In genomic region chr3:121995190-121996137, GRCh38 we compare ENCODE assay signal across 8 cellular contexts. TPM values are rescaled to one million over a fixed set of nuclear protein-coding genes. Genes with fewer than 3 reads are reported as not detected.
DNase-seq lines count a peak whose midpoint lies in the region; ATAC-seq and TF ChIP-seq lines count a peak whose summit lies in the region.

No MANE protein-coding gene starts in this region.

- TF ChIP-seq CTCF in ascending aorta (IDR thresholded peaks at IDR 0.05) (peak in 1 of 3 experiments; percentile 18), smooth muscle cell (IDR thresholded peaks at IDR 0.05; ENCODE audit: borderline replicate concordance, insufficient read depth, poor library complexity, severe bottlenecking) (peak; percentile 34)

- no peaks in the 10 kb centered on the region for H4K20me1 ChIP-seq in smooth muscle cell (ENCODE audit: low read depth)

- H3K4me2 ChIP-seq in smooth muscle cell = peak overlapping the region; percentile 59

- H3K36me3 ChIP-seq in ACC112 (ENCODE audit: insufficient read depth, low read length) = no peaks in the 10 kb centered on the region
- no peaks in the 10 kb centered on the region for H3K36me3 ChIP-seq in ascending aorta
- no peaks in the 10 kb centered on the region for H3K36me3 ChIP-seq in smooth muscle cell (ENCODE audit: low read depth)

- 57% methylated on average over 14 of the region's 14 CpGs for WGBS in smooth muscle cell (ENCODE audit: low lambda C conversion rate)

- peak; percentile 28 for ATAC-seq in HG03135 (IDR thresholded peaks at IDR 0.05; ENCODE audit: unreplicated experiment)
- ATAC-seq in HG03139 (IDR thresholded peaks at IDR 0.05; ENCODE audit: unreplicated experiment) = no peak

- H3K9me3 ChIP-seq in ascending aorta = no peaks in the 10 kb centered on the region
- no peaks in the 10 kb centered on the region for H3K9me3 ChIP-seq in smooth muscle cell (replicated peaks; ENCODE audit: low read depth)

- peak overlapping the region; percentile 97 for H2AFZ ChIP-seq in ACC112 (ENCODE audit: low read length, unreplicated experiment)
- peak overlapping the region; percentile 68 for H2AFZ ChIP-seq in smooth muscle cell (ENCODE audit: low read depth)

- peaks cover 12% of the 10 kb centered on the region for H3F3A ChIP-seq in smooth muscle cell (ENCODE audit: low read depth)

- H3K27me3 ChIP-seq in ACC112 (ENCODE audit: insufficient read depth, low read length) = no peaks in the 10 kb centered on the region
- no peaks in the 10 kb centered on the region for H3K27me3 ChIP-seq in ascending aorta
- no peaks in the 10 kb centered on the region for H3K27me3 ChIP-seq in smooth muscle cell (ENCODE audit: low read depth)

- peaks cover 13% of the 10 kb centered on the region for H3K4me1 ChIP-seq in ACC112 (ENCODE audit: control insufficient read depth, insufficient read depth, low read length, unreplicated experiment)
- peaks cover 0 to 2% of the 10 kb centered on the region in 2 donors for H3K4me1 ChIP-seq in ascending aorta
- peaks cover 16% of the 10 kb centered on the region for H3K4me1 ChIP-seq in smooth muscle cell (ENCODE audit: low read depth)

- peak overlapping the region; percentile 40 for H3K9ac ChIP-seq in smooth muscle cell (ENCODE audit: low read depth)

- H3K4me3 ChIP-seq in ACC112 (ENCODE audit: low read depth, low read length) = no peak overlapping the region
- no peak overlapping the region for H3K4me3 ChIP-seq in ascending aorta
- no peak overlapping the region for H3K4me3 ChIP-seq in smooth muscle cell

- DNase-seq in GF-D8 (lab: John Stamatoyannopoulos, UW) (peak; percentile 53), NOMO-1 treated with dmso at 0.1 percent for 144 hours (lab: John Stamatoyannopoulos, UW; ENCODE audit: unreplicated experiment) (peak; percentile 85), ascending aorta (ENCODE audit: low spot score in 2 of 2) (peak; percentile 22 to 69), iPS DF 4.7 (ENCODE audit: extremely low read depth, low spot score) (peak; percentile 44), smooth muscle cell (lab: John Stamatoyannopoulos, UW; ENCODE audit: unreplicated experiment) (no peak)

- H3K27ac ChIP-seq in ACC112 (ENCODE audit: low read depth, low read length) (peak overlapping the region; percentile 51), ascending aorta (peak overlapping the region in 1 of 2 donors; percentile 64), smooth muscle cell (ENCODE audit: low read depth) (peak overlapping the region; percentile 82)

- H3K79me2 ChIP-seq in ACC112 (ENCODE audit: control insufficient read depth, insufficient read depth, low read length, unreplicated experiment) (no peaks in the 10 kb centered on the region), smooth muscle cell (ENCODE audit: low read depth) (no peaks in the 10 kb centered on the region)

- intact Hi-C loops in ascending aorta (cut with DNase I) = no loop called here

RNA-seq across cellular contexts. Expression of gene ILDR1, which starts 26.6 kb away (rescaled TPM):
- total RNA-seq in ascending aorta = not detected
- total RNA-seq in smooth muscle cell = 1.4 TPM in 1 of 2 replicates, not detected in the other
- 1.4 TPM in 1 of 2 replicates, not detected in the other for polyA plus RNA-seq in smooth muscle cell

RNA-seq across cellular contexts. Expression of gene CD86, which starts 59.7 kb away (rescaled TPM):
- not detected for total RNA-seq in ascending aorta
- not detected in 2 replicates for total RNA-seq in smooth muscle cell
- polyA plus RNA-seq in smooth muscle cell = not detected in 2 replicates
